27 cellular contexts compared by ENCODE assay signal in genomic region chr14:67500981-67501380, GRCh38.
"Had no signal": no experiment of that assay in that cellular context is flagged by ENCODE, and none has a peak within 500 bp of the region (broad histone marks: within the 10 kb centered on the region; RNA-seq: fewer than 3 reads in every experiment).

No MANE protein-coding gene starts in this region.

- H3K4me1 ChIP-seq: pancreas, psoas muscle, right lobe of liver, sigmoid colon, stomach, tibial artery, transverse colon, upper lobe of left lung, uterus had no signal

- H3K9me3 ChIP-seq: neutrophil, pancreas, psoas muscle, right lobe of liver, sigmoid colon, stomach, tibial artery, transverse colon, upper lobe of left lung, uterus had no signal

- H3K4me3 ChIP-seq: pancreas, psoas muscle, right lobe of liver, sigmoid colon, stomach, tibial artery, transverse colon, upper lobe of left lung, uterus had no signal

- H3K36me3 ChIP-seq: neutrophil, pancreas, right lobe of liver, sigmoid colon, stomach, tibial artery, transverse colon, upper lobe of left lung, uterus had no signal

- H3K4me3 Mint-ChIP-seq: naive B cell; naive thymus-derived CD8-positive, alpha-beta T cell; natural killer cell treated with Interleukin-12 subunit alpha and Interleukin-12 subunit beta and Interleukin-15 and Interleukin-18, amount 100 ng/mL, for 72 hours; nephron progenitor cell; neural crest cell; stimulated activated effector memory CD8-positive, alpha-beta T cell treated with anti-CD3 and anti-CD28 coated beads, Interleukin-12 subunit alpha, Interleukin-12 subunit beta, amount 100 ng/mL, for 72 hours; stimulated activated naive B cell treated with anti-CD40 and anti-IgM and Interleukin-4, amounts not matched to agents 10 μg/mL and 1 μg/mL and 100 μg/mL, for 72 hours; stimulated activated naive CD8-positive, alpha-beta T cell treated with anti-CD3 and anti-CD28 coated beads, Interleukin-15, Interleukin-2, amounts not matched to agents 100 ng/mL and 50 ng/mL, for 24 hours had no signal

- ATAC-seq: naive thymus-derived CD8-positive, alpha-beta T cell; natural killer cell treated with Interleukin-12 subunit alpha and Interleukin-12 subunit beta and Interleukin-15 and Interleukin-18, amount 100 ng/mL, for 72 hours; pancreas; psoas muscle; right cardiac atrium; right lobe of liver; stimulated activated effector memory CD8-positive, alpha-beta T cell treated with anti-CD3 and anti-CD28 coated beads, Interleukin-12 subunit alpha, Interleukin-12 subunit beta, amount 100 ng/mL, for 72 hours; stimulated activated naive B cell treated with anti-CD40 and anti-IgM and Interleukin-4, amounts not matched to agents 10 μg/mL and 1 μg/mL and 100 μg/mL, for 72 hours had no signal

- H3K9me3 Mint-ChIP-seq: naive B cell; naive thymus-derived CD8-positive, alpha-beta T cell; natural killer cell treated with Interleukin-12 subunit alpha and Interleukin-12 subunit beta and Interleukin-15 and Interleukin-18, amount 100 ng/mL, for 72 hours; nephron progenitor cell; neural crest cell; stimulated activated effector memory CD8-positive, alpha-beta T cell treated with anti-CD3 and anti-CD28 coated beads, Interleukin-12 subunit alpha, Interleukin-12 subunit beta, amount 100 ng/mL, for 72 hours; stimulated activated naive B cell treated with anti-CD40 and anti-IgM and Interleukin-4, amounts not matched to agents 10 μg/mL and 1 μg/mL and 100 μg/mL, for 72 hours; stimulated activated naive CD8-positive, alpha-beta T cell treated with anti-CD3 and anti-CD28 coated beads, Interleukin-15, Interleukin-2, amounts not matched to agents 100 ng/mL and 50 ng/mL, for 24 hours had no signal

- H3K27ac Mint-ChIP-seq: naive thymus-derived CD8-positive, alpha-beta T cell; natural killer cell treated with Interleukin-12 subunit alpha and Interleukin-12 subunit beta and Interleukin-15 and Interleukin-18, amount 100 ng/mL, for 72 hours; nephron progenitor cell; progenitor cell of endocrine pancreas; stimulated activated effector memory CD8-positive, alpha-beta T cell treated with anti-CD3 and anti-CD28 coated beads, Interleukin-12 subunit alpha, Interleukin-12 subunit beta, amount 100 ng/mL, for 72 hours; stimulated activated naive B cell treated with anti-CD40 and anti-IgM and Interleukin-4, amounts not matched to agents 10 μg/mL and 1 μg/mL and 100 μg/mL, for 72 hours; stimulated activated naive CD8-positive, alpha-beta T cell treated with anti-CD3 and anti-CD28 coated beads, Interleukin-15, Interleukin-2, amounts not matched to agents 100 ng/mL and 50 ng/mL, for 24 hours had no signal

- H3K27ac ChIP-seq: neutrophil, pancreas, psoas muscle, right lobe of liver, sigmoid colon, stomach, tibial artery, transverse colon, upper lobe of left lung, uterus had no signal

- FAIRE-seq: pancreas, small intestine had no signal

- H3K4me1 Mint-ChIP-seq: nephron progenitor cell; neural crest cell; stimulated activated effector memory CD8-positive, alpha-beta T cell treated with anti-CD3 and anti-CD28 coated beads, Interleukin-12 subunit alpha, Interleukin-12 subunit beta, amount 100 ng/mL, for 72 hours had no signal

- H3K27me3 Mint-ChIP-seq: naive B cell; naive thymus-derived CD8-positive, alpha-beta T cell; natural killer cell treated with Interleukin-12 subunit alpha and Interleukin-12 subunit beta and Interleukin-15 and Interleukin-18, amount 100 ng/mL, for 72 hours; progenitor cell of endocrine pancreas; stimulated activated naive B cell treated with anti-CD40 and anti-IgM and Interleukin-4, amounts not matched to agents 10 μg/mL and 1 μg/mL and 100 μg/mL, for 72 hours; stimulated activated naive CD8-positive, alpha-beta T cell treated with anti-CD3 and anti-CD28 coated beads, Interleukin-15, Interleukin-2, amounts not matched to agents 100 ng/mL and 50 ng/mL, for 24 hours had no signal

- DNase-seq: naive B cell; naive thymus-derived CD8-positive, alpha-beta T cell; nephron progenitor cell; nucleus accumbens; pancreas; psoas muscle; right cardiac atrium; right lobe of liver; sigmoid colon; small intestine; stimulated activated CD4-positive, alpha-beta T cell treated with anti-CD3 and anti-CD28 coated beads, Interleukin-15, amount 100 ng/mL, for 24 hours; stimulated activated CD4-positive, alpha-beta T cell treated with anti-CD3 and anti-CD28 coated beads, Interleukin-2, amount 100 ng/mL, for 24 hours; stimulated activated CD4-positive, alpha-beta T cell treated with anti-CD3 and anti-CD28 coated beads, Interleukin-2, amount 100 ng/mL, for 48 hours; stimulated activated CD4-positive, alpha-beta T cell treated with anti-CD3 and anti-CD28 coated beads, Interleukin-4, amount 100 ng/mL, for 24 hours; stimulated activated naive B cell treated with anti-CD40 and anti-IgM and Interleukin-4, amounts not matched to agents 10 μg/mL and 1 μg/mL and 100 μg/mL, for 72 hours; stimulated activated naive CD4-positive, alpha-beta T cell treated with Interleukin-2 at 50 U/mL for 16 hours; stomach; tibial artery; transverse colon; upper lobe of left lung; uterus had no signal

- H3K27me3 ChIP-seq: neutrophil, pancreas, right lobe of liver, sigmoid colon, stomach, tibial artery, transverse colon, upper lobe of left lung, uterus had no signal

- H3K36me3 Mint-ChIP-seq: natural killer cell treated with Interleukin-12 subunit alpha and Interleukin-12 subunit beta and Interleukin-15 and Interleukin-18, amount 100 ng/mL, for 72 hours; stimulated activated naive B cell treated with anti-CD40 and anti-IgM and Interleukin-4, amounts not matched to agents 10 μg/mL and 1 μg/mL and 100 μg/mL, for 72 hours had no signal
